14 cellular contexts compared by ENCODE assay signal in genomic region chr1:225768662-225769426, GRCh38. TPM values are rescaled to one million over a fixed set of nuclear protein-coding genes. Genes with fewer than 3 reads are reported as not detected.
DNase-seq lines count a peak whose midpoint lies in the region; ATAC-seq, FAIRE-seq and TF ChIP-seq lines count a peak whose summit lies in the region.
"Had no signal": no experiment of that assay in that cellular context is flagged by ENCODE, and none has a peak within 500 bp of the region (broad histone marks: within the 10 kb centered on the region; RNA-seq: fewer than 3 reads in every experiment).

No MANE protein-coding gene starts in this region.

- H3K4me1 ChIP-seq in DND-41 (ENCODE audit: insufficient read depth, low read length), result peaks cover 12% of the 10 kb centered on the region; the same call in 1 of the 2 replicates
- peaks cover 30% of the 10 kb centered on the region for H3K4me1 ChIP-seq in parathyroid adenoma

- H3K79me2 ChIP-seq in DND-41 (ENCODE audit: insufficient read depth, low read length), result no peaks in the 10 kb centered on the region
- H3K79me2 ChIP-seq in parathyroid adenoma, result no peaks in the 10 kb centered on the region

- no peak for FAIRE-seq in bronchial epithelial cell (lab: Jason Lieb, UNC)

- H3K9me3 ChIP-seq in DND-41 (ENCODE audit: insufficient read depth, low read length, severe bottlenecking), result no peaks in the 10 kb centered on the region
- H3K9me3 ChIP-seq in parathyroid adenoma (ENCODE audit: control insufficient read depth, low read length), result no peaks in the 10 kb centered on the region
- H3K9me3 ChIP-seq: esophagus muscularis mucosa, right lobe of liver had no signal

- H3K27me3 ChIP-seq in DND-41 (ENCODE audit: insufficient read depth, low read length, poor library complexity) (no peaks in the 10 kb centered on the region), bronchial epithelial cell (ENCODE audit: control insufficient read depth, insufficient read depth, low read length) (no peaks in the 10 kb centered on the region), parathyroid adenoma (ENCODE audit: control insufficient read depth, insufficient read depth, low read length) (no peaks in the 10 kb centered on the region)
- H3K27me3 ChIP-seq: esophagus muscularis mucosa, right lobe of liver had no signal

- ATAC-seq in DND-41 (ENCODE audit: insufficient read depth, low read depth) (peak; percentile 77), HG02970 (IDR thresholded peaks at IDR 0.05; ENCODE audit: low FRiP score, unreplicated experiment) (no peak)
- ATAC-seq: right lobe of liver had no signal

- no peak overlapping the region for H3K27ac ChIP-seq in DND-41 (ENCODE audit: low read length)
- H3K27ac ChIP-seq in parathyroid adenoma, result peak overlapping the region; percentile 80
- H3K27ac ChIP-seq: right lobe of liver, SK-N-MC had no signal

- H2AFZ ChIP-seq in DND-41 (ENCODE audit: low read depth, low read length), result no peak overlapping the region
- H2AFZ ChIP-seq in parathyroid adenoma, result peak overlapping the region; percentile 64

- TF ChIP-seq CTCF in DND-41 (IDR thresholded peaks at IDR 0.05; ENCODE audit: borderline replicate concordance, extremely low read depth, low read length, poor library complexity, severe bottlenecking) (no peak), bronchial epithelial cell (IDR thresholded peaks at IDR 0.05; ENCODE audit: insufficient read depth, low read length, severe bottlenecking) (no peak), parathyroid adenoma (IDR thresholded peaks at IDR 0.05) (no peak)

- DNase-seq in DND-41, result peak; percentile 38
- DNase-seq in NCI-H2196 (lab: John Stamatoyannopoulos, UW; ENCODE audit: unreplicated experiment), result peak; percentile 55
- DNase-seq in bronchial epithelial cell (ENCODE audit: low read depth), result peak; percentile 49
- no peak for DNase-seq in DMS53 (lab: John Stamatoyannopoulos, UW)
- DNase-seq in SHP77 treated with DMSO at 0.1 percent for 48 hours (lab: John Stamatoyannopoulos, UW), result no peak
- DNase-seq in anterior cingulate cortex (lab: John Stamatoyannopoulos, UW), result no peak
- DNase-seq: activated effector memory CD4-positive, alpha-beta T cell treated with anti-CD3 and anti-CD28 coated beads, Interleukin-2, amount 50 U/mL, for 16 hours; caudate nucleus; CD8-positive, alpha-beta memory T cell had no signal

- H3K36me3 ChIP-seq in DND-41 (ENCODE audit: insufficient read depth, low read length), result no peaks in the 10 kb centered on the region
- no peaks in the 10 kb centered on the region for H3K36me3 ChIP-seq in bronchial epithelial cell (ENCODE audit: control insufficient read depth, insufficient read depth, low read length)
- H3K36me3 ChIP-seq in parathyroid adenoma (ENCODE audit: control insufficient read depth, insufficient read depth, low read length), result no peaks in the 10 kb centered on the region
- H3K36me3 ChIP-seq: esophagus muscularis mucosa, right lobe of liver had no signal

- no peak overlapping the region for H3K9ac ChIP-seq in DND-41 (ENCODE audit: low read depth, low read length)
- no peak overlapping the region for H3K9ac ChIP-seq in parathyroid adenoma

- no peaks in the 10 kb centered on the region for H4K20me1 ChIP-seq in DND-41 (ENCODE audit: insufficient read depth, low read length)

- no peak overlapping the region for H3K4me2 ChIP-seq in DND-41 (ENCODE audit: insufficient read depth, low read length)
- H3K4me2 ChIP-seq in parathyroid adenoma (ENCODE audit: low read length), result peak overlapping the region; percentile 36

- H3K4me3 ChIP-seq in DND-41 (ENCODE audit: low read depth in 1 of 2, low read length in 2 of 2), result no peak overlapping the region
- H3K4me3 ChIP-seq in bronchial epithelial cell (ENCODE audit: low read depth, low read length), result no peak overlapping the region
- no peak overlapping the region for H3K4me3 ChIP-seq in parathyroid adenoma (ENCODE audit: low read depth, low read length)
- H3K4me3 ChIP-seq: esophagus muscularis mucosa, right lobe of liver, SK-N-MC had no signal

RNA-seq across cellular contexts. Expression of gene SRP9, which starts 8.8 kb away (rescaled TPM):
- total RNA-seq in bronchial epithelial cell, result 217 and 254 TPM in 2 replicates

RNA-seq across cellular contexts. Expression of gene EPHX1, which starts 41.1 kb away (rescaled TPM):
- 3.9 and 22.1 TPM in 2 replicates for total RNA-seq in bronchial epithelial cell

Comparison
In these comparisons a context has a peak if more than half of its experiments do, and no peak if none do; other contexts are left out.
1. DNase-seq: peak in DND-41 (single experiment), NCI-H2196 (single experiment) and bronchial epithelial cell (single experiment); none in DMS53 (single experiment), SHP77 treated with DMSO at 0.1 percent for 48 hours (single experiment) and anterior cingulate cortex (0 of 58).